ENCODE assay signal across 12 cellular contexts in the genomic region with DNA sequence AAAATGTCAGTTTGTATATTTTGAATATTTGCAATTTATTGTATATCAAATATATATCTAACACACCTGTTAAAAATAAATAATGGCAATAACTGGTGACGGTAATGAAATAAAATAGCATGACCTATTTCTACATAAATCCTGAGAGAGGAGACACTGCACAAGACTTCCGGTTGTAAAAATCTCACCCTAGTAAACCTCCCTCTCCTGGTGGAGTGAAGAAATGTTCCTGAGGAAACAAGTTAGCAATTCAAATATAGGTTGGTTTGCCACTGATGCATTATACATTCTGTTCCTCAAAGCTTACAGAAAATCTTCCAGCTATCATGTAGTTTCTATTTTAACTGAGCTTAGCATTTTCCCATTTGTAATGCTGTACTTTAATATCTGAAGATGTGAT.
DNase-seq lines count a peak whose midpoint lies in the region; TF ChIP-seq lines count a peak whose summit lies in the region.
"Had no signal": no experiment of that assay in that cellular context is flagged by ENCODE, and none has a peak within 500 bp of the region (broad histone marks: within the 10 kb centered on the region; RNA-seq: fewer than 3 reads in every experiment).

No MANE protein-coding gene starts in this region.

- no peak for TF ChIP-seq CTCF in esophagus muscularis mucosa (IDR thresholded peaks at IDR 0.05)

- H4K20me1 ChIP-seq in Karpas-422 (ENCODE audit: insufficient read depth, low read depth, low read length) = no peaks in the 10 kb centered on the region

- H3K9me3 Mint-ChIP-seq in activated CD4-positive, alpha-beta memory T cell treated with anti-CD3 and anti-CD28 coated beads, Interleukin-2, amount 10 ng/mL, durations not matched to agents 7 days and 5 days = peaks cover 4% of the 10 kb centered on the region

- H3K27me3 ChIP-seq in Karpas-422 (ENCODE audit: low read length) = no peaks in the 10 kb centered on the region
- H3K27me3 ChIP-seq in esophagus muscularis mucosa = no peaks in the 10 kb centered on the region
- H3K27me3 ChIP-seq: dorsolateral prefrontal cortex had no signal

- no peak overlapping the region for H3K27ac Mint-ChIP-seq in activated CD4-positive, alpha-beta memory T cell treated with anti-CD3 and anti-CD28 coated beads, Interleukin-2, amount 10 ng/mL, durations not matched to agents 7 days and 5 days

- H3K4me3 Mint-ChIP-seq in activated CD4-positive, alpha-beta memory T cell treated with anti-CD3 and anti-CD28 coated beads, Interleukin-2, amount 10 ng/mL, durations not matched to agents 7 days and 5 days = no peak overlapping the region

- no peak for TF ChIP-seq POLR2A in esophagus muscularis mucosa (IDR thresholded peaks at IDR 0.05; ENCODE audit: low read depth)

- H3K9me3 ChIP-seq in Karpas-422 (ENCODE audit: low read length) (no peaks in the 10 kb centered on the region), esophagus muscularis mucosa (no peaks in the 10 kb centered on the region)
- H3K9me3 ChIP-seq: HAP-1 had no signal

- H3K27ac ChIP-seq in Karpas-422 (ENCODE audit: low read length) (no peak overlapping the region), esophagus muscularis mucosa (replicated peaks in 1 of 4) (no peak overlapping the region)

- no peaks in the 10 kb centered on the region for H3K79me2 ChIP-seq in Karpas-422 (ENCODE audit: low read length)

- H3K4me1 Mint-ChIP-seq in activated CD4-positive, alpha-beta memory T cell treated with anti-CD3 and anti-CD28 coated beads, Interleukin-2, amount 10 ng/mL, durations not matched to agents 7 days and 5 days = no peaks in the 10 kb centered on the region

- no peaks in the 10 kb centered on the region for H3K27me3 Mint-ChIP-seq in activated CD4-positive, alpha-beta memory T cell treated with anti-CD3 and anti-CD28 coated beads, Interleukin-2, amount 10 ng/mL, durations not matched to agents 7 days and 5 days

- H3K9ac ChIP-seq in Karpas-422 (ENCODE audit: low read length) = no peak overlapping the region

- no peaks in the 10 kb centered on the region for H3K9me2 ChIP-seq in Karpas-422 (replicated peaks; ENCODE audit: insufficient read depth, low read length)

- CTCF ChIA-PET in activated CD4-positive, alpha-beta memory T cell treated with anti-CD3 and anti-CD28 coated beads, Interleukin-2, amount 10 ng/mL, durations not matched to agents 7 days and 5 days (lab: Charles Lee) = no interaction called here

- no peak for TF ChIP-seq EP300 in esophagus muscularis mucosa (IDR thresholded peaks at IDR 0.05)

- intact Hi-C loops in esophagus muscularis mucosa (cut with DNase I) = no loop called here

- 35% methylated on average over 2 of the region's 2 CpGs for WGBS in esophagus muscularis mucosa

- H3K4me1 ChIP-seq in Karpas-422 (ENCODE audit: low read length) = no peaks in the 10 kb centered on the region
- H3K4me1 ChIP-seq in esophagus muscularis mucosa = no peaks in the 10 kb centered on the region
- H3K4me1 ChIP-seq: HAP-1 had no signal

- H3K4me2 ChIP-seq in Karpas-422 (ENCODE audit: low read depth, low read length, poor library complexity, severe bottlenecking) = no peak overlapping the region

- H3K36me3 Mint-ChIP-seq in activated CD4-positive, alpha-beta memory T cell treated with anti-CD3 and anti-CD28 coated beads, Interleukin-2, amount 10 ng/mL, durations not matched to agents 7 days and 5 days (ENCODE audit: low read depth) = no peaks in the 10 kb centered on the region

- DNase-seq in GM03348 (ENCODE audit: low spot score) = peak; percentile 4
- peak; percentile 51 for DNase-seq in Karpas-422
- DNase-seq in SK-N-DZ (ENCODE audit: low spot score) = peak; percentile 20
- peak; percentile 41 for DNase-seq in kidney tubule cell (ENCODE audit: low spot score)
- no peak for DNase-seq in KG1 (lab: John Stamatoyannopoulos, UW)
- DNase-seq in esophagus muscularis mucosa (ENCODE audit: extremely low spot score) = no peak
- no peak for DNase-seq in activated CD4-positive, alpha-beta memory T cell treated with anti-CD3 and anti-CD28 coated beads, Interleukin-2, amount 10 ng/mL, durations not matched to agents 7 days and 5 days
- no peak for DNase-seq in retina
- DNase-seq: activated CD4-positive, alpha-beta T cell treated with anti-CD3 and anti-CD28 coated beads, Interleukin-2, amount 50 U/mL, for 4 hours; dorsolateral prefrontal cortex; NCI-H2029 had no signal

- no peaks in the 10 kb centered on the region for H3K36me3 ChIP-seq in Karpas-422 (ENCODE audit: insufficient read depth, low read length)
- H3K36me3 ChIP-seq in esophagus muscularis mucosa = no peaks in the 10 kb centered on the region
- H3K36me3 ChIP-seq: HAP-1 had no signal

- H3K4me3 ChIP-seq in Karpas-422 (ENCODE audit: low read length) (no peak overlapping the region), esophagus muscularis mucosa (no peak overlapping the region)
- H3K4me3 ChIP-seq: dorsolateral prefrontal cortex, HAP-1 had no signal

- POLR2A ChIA-PET in activated CD4-positive, alpha-beta memory T cell treated with anti-CD3 and anti-CD28 coated beads, Interleukin-2, amount 10 ng/mL, durations not matched to agents 7 days and 5 days (lab: Charles Lee) = no interaction called here

- no peak overlapping the region for H2AFZ ChIP-seq in Karpas-422 (ENCODE audit: low read length)

Comparison
In these comparisons a context has a peak if more than half of its experiments do, and no peak if none do; other contexts are left out.
1. DNase-seq: peak in GM03348 (single experiment), Karpas-422 (single experiment), SK-N-DZ (single experiment) and kidney tubule cell (single experiment); none in KG1 (single experiment), esophagus muscularis mucosa (single experiment), activated CD4-positive, alpha-beta memory T cell treated with anti-CD3 and anti-CD28 coated beads, Interleukin-2, amount 10 ng/mL, durations not matched to agents 7 days and 5 days (single experiment) and retina (single experiment).